1 cellular context compared by ENCODE assay signal in genomic region chr17:73534575-73534940, GRCh38.
TF ChIP-seq lines count a peak whose summit lies in the region.

No MANE protein-coding gene starts in this region.

TF ChIP-seq in H1, 55 proteins besides CTCF, POLR2A, EP300 and RAD21 (continued from another document):
- TF ChIP-seq CHD7 (IDR thresholded peaks at IDR 0.05; ENCODE audit: insufficient replicate concordance, low read length) (no peak), KDM4A (IDR thresholded peaks at IDR 0.05; ENCODE audit: low read depth, low read length, severe bottlenecking) (no peak), CHD2 (IDR thresholded peaks at IDR 0.05; ENCODE audit: low read length) (no peak), TCF12 (IDR thresholded peaks at IDR 0.05; ENCODE audit: low read depth, low read length) (no peak), BRCA1 (IDR thresholded peaks at IDR 0.05; ENCODE audit: low read depth, low read length) (no peak)
